In the genomic region with DNA sequence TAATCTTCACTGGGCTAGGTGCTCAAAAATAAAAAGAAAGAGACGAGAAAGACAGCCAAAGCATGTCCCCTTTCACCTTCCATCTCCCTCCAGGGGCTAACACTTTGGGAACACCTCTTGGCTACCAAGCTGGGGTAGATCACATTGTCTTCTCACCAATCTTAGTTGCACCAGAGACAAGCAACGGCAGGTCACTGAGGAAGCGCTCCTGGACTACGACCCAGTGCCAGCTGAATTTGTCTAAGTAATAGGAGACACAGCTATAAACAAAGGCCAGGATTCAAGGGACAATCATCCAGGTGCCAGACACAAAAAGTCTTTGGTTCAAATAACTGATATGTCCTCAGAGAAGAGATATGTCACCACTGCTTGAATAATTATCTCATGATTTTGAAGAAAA, we compare ENCODE assay signal across 1 cellular context.
TF ChIP-seq lines count a peak whose summit lies in the region.

No MANE protein-coding gene starts in this region.

TF ChIP-seq in GM23338, 12 proteins besides CTCF, POLR2A, EP300 and RAD21:
- TF ChIP-seq, protein P1, sequence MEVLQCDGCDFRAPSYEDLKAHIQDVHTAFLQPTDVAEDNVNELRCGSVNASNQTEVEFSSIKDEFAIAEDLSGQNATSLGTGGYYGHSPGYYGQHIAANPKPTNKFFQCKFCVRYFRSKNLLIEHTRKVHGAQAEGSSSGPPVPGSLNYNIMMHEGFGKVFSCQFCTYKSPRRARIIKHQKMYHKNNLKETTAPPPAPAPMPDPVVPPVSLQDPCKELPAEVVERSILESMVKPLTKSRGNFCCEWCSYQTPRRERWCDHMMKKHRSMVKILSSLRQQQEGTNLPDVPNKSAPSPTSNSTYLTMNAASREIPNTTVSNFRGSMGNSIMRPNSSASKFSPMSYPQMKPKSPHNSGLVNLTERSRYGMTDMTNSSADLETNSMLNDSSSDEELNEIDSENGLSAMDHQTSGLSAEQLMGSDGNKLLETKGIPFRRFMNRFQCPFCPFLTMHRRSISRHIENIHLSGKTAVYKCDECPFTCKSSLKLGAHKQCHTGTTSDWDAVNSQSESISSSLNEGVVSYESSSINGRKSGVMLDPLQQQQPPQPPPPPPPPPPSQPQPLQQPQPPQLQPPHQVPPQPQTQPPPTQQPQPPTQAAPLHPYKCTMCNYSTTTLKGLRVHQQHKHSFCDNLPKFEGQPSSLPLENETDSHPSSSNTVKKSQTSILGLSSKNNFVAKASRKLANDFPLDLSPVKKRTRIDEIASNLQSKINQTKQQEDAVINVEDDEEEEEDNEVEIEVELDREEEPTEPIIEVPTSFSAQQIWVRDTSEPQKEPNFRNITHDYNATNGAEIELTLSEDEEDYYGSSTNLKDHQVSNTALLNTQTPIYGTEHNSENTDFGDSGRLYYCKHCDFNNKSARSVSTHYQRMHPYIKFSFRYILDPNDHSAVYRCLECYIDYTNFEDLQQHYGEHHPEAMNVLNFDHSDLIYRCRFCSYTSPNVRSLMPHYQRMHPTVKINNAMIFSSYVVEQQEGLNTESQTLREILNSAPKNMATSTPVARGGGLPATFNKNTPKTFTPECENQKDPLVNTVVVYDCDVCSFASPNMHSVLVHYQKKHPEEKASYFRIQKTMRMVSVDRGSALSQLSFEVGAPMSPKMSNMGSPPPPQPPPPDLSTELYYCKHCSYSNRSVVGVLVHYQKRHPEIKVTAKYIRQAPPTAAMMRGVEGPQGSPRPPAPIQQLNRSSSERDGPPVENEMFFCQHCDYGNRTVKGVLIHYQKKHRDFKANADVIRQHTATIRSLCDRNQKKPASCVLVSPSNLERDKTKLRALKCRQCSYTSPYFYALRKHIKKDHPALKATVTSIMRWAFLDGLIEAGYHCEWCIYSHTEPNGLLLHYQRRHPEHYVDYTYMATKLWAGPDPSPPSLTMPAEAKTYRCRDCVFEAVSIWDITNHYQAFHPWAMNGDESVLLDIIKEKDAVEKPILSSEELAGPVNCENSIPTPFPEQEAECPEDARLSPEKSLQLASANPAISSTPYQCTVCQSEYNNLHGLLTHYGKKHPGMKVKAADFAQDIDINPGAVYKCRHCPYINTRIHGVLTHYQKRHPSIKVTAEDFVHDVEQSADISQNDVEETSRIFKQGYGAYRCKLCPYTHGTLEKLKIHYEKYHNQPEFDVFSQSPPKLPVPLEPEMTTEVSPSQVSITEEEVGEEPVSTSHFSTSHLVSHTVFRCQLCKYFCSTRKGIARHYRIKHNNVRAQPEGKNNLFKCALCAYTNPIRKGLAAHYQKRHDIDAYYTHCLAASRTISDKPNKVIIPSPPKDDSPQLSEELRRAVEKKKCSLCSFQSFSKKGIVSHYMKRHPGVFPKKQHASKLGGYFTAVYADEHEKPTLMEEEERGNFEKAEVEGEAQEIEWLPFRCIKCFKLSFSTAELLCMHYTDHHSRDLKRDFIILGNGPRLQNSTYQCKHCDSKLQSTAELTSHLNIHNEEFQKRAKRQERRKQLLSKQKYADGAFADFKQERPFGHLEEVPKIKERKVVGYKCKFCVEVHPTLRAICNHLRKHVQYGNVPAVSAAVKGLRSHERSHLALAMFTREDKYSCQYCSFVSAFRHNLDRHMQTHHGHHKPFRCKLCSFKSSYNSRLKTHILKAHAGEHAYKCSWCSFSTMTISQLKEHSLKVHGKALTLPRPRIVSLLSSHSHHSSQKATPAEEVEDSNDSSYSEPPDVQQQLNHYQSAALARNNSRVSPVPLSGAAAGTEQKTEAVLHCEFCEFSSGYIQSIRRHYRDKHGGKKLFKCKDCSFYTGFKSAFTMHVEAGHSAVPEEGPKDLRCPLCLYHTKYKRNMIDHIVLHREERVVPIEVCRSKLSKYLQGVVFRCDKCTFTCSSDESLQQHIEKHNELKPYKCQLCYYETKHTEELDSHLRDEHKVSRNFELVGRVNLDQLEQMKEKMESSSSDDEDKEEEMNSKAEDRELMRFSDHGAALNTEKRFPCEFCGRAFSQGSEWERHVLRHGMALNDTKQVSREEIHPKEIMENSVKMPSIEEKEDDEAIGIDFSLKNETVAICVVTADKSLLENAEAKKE (CRISPR knock-in tag; IDR thresholded peaks at IDR 0.05), result no peak
- no peak for TF ChIP-seq STAT1 (IDR thresholded peaks at IDR 0.05; ENCODE audit: unreplicated experiment)
